Comparison of ENCODE assay signal across 10 cellular contexts in the genomic region with DNA sequence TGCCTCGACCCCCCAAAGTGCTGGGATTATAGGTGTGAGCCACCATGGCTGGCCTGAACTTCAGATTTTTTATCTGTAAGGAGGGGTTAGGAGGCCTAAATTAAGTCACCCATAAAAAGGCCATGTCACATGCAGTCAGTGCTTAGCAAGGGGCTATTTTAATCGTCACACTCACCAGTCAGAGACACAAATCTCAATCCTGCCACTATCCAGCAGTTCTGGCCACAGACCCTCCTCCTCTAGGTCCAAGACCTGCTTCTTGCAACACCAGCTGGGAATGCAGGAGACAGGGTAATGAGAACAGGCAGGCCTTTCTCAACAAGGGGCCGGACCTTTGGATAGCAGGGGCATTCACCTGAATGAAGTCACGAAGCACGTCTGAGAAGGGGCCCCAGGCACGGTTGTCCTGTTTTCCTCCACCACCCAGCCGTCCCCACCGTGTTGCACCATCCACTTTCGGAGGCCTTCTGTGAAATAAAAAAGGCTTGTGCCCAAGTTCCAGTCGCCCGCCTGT. TPM values are rescaled to one million over a fixed set of nuclear protein-coding genes. Genes with fewer than 3 reads are reported as not detected.
DNase-seq lines count a peak whose midpoint lies in the region; ATAC-seq, FAIRE-seq and TF ChIP-seq lines count a peak whose summit lies in the region.
"Had no signal": no experiment of that assay in that cellular context is flagged by ENCODE, and none has a peak within 500 bp of the region (broad histone marks: within the 10 kb centered on the region; RNA-seq: fewer than 3 reads in every experiment).

No MANE protein-coding gene starts in this region.

- CTCF ChIA-PET in HepG2 (lab: Yijun Ruan, JAX; ENCODE audit: low intra/inter-chr PET ratio, low total read pairs): no interaction called here

- H3K9me3 ChIP-seq in HepG2 (ENCODE audit: low read length) (no peaks in the 10 kb centered on the region), thoracic aorta (no peaks in the 10 kb centered on the region)

- peak overlapping the region; percentile 99 for H3K4me2 ChIP-seq in HepG2 (ENCODE audit: low read depth, low read length)

- H3K27ac ChIP-seq in HepG2 (ENCODE audit: extremely low read length, insufficient read depth, low read length) (peak overlapping the region; percentile 56), thoracic aorta (peak overlapping the region in 1 of 2 donors; percentile 66)

- H3K36me3 ChIP-seq in HepG2 (replicated peaks in 1 of 2; ENCODE audit: control insufficient read depth in 1 of 2, insufficient read depth in 2 of 2, low read length in 2 of 2) (no peaks in the 10 kb centered on the region), thoracic aorta (peaks cover 10% of the 10 kb centered on the region)

- H2AFZ ChIP-seq in HepG2 (ENCODE audit: low read length): no peak overlapping the region

- peak; percentile 83 for FAIRE-seq in HepG2 (lab: Jason Lieb, UNC)
- FAIRE-seq: D721Med had no signal

- no peak for TF ChIP-seq CTCF in HepG2 (CRISPR knock-in tag; IDR thresholded peaks at IDR 0.05)
- no peak for TF ChIP-seq CTCF in thoracic aorta (IDR thresholded peaks at IDR 0.05)

- no peaks in the 10 kb centered on the region for H3K9me3 Mint-ChIP-seq in activated T-cell treated with anti-CD3 and anti-CD28 coated beads, Interleukin-2, amount 50 U/mL, for 24 hours

- no peaks in the 10 kb centered on the region; a peak in 1 of 5 replicates for H3K27me3 ChIP-seq in HepG2 (ENCODE audit: control insufficient read depth in 1 of 2, insufficient read depth in 2 of 2, low read length in 2 of 2)
- no peaks in the 10 kb centered on the region for H3K27me3 ChIP-seq in thoracic aorta (replicated peaks; ENCODE audit: insufficient read depth)

- intact Hi-C loops in HepG2 (cut with micrococcal nuclease; ENCODE audit: unreplicated experiment): no loop called here

- H3K36me3 Mint-ChIP-seq in activated T-cell treated with anti-CD3 and anti-CD28 coated beads, Interleukin-2, amount 50 U/mL, for 24 hours (ENCODE audit: low read depth): no peaks in the 10 kb centered on the region

- peaks cover 9% of the 10 kb centered on the region for H3K4me1 Mint-ChIP-seq in activated T-cell treated with anti-CD3 and anti-CD28 coated beads, Interleukin-2, amount 50 U/mL, for 24 hours (ENCODE audit: low read depth)

- WGBS in HepG2 (ENCODE audit: low lambda C conversion rate): 0% methylated on average over 6 of the region's 11 CpGs

- H3K27me3 Mint-ChIP-seq in activated T-cell treated with anti-CD3 and anti-CD28 coated beads, Interleukin-2, amount 50 U/mL, for 24 hours: peaks cover 56% of the 10 kb centered on the region

- H3K4me3 ChIP-seq in HepG2 (replicated peaks in 1 of 3; ENCODE audit: insufficient read depth in 1 of 3, low read depth in 2 of 3, low read length in 3 of 3) (peak overlapping the region; percentile 41 to 68 (median 48)), thoracic aorta (peak overlapping the region; percentile 86)

- H3K9ac ChIP-seq in HepG2 (ENCODE audit: insufficient read depth, low read depth, low read length): peak overlapping the region; percentile 52

- no peak overlapping the region for H3K27ac Mint-ChIP-seq in activated T-cell treated with anti-CD3 and anti-CD28 coated beads, Interleukin-2, amount 50 U/mL, for 24 hours

- no peaks in the 10 kb centered on the region for H3K79me2 ChIP-seq in HepG2 (ENCODE audit: insufficient read depth, low read length)

- TF ChIP-seq RAD21 in HepG2 (CRISPR knock-in tag; IDR thresholded peaks at IDR 0.05): no peak

- peak overlapping the region; percentile 67 for H3K4me3 Mint-ChIP-seq in activated T-cell treated with anti-CD3 and anti-CD28 coated beads, Interleukin-2, amount 50 U/mL, for 24 hours

- DNase-seq in activated T-cell treated with anti-CD3 and anti-CD28 coated beads, Interleukin-2, amount 50 U/mL, for 24 hours: no peak
- no peak for DNase-seq in activated T-cell treated with anti-CD3 and anti-CD28 coated beads, Interleukin-2, amount 50 U/mL, for 48 hours
- DNase-seq in amniotic epithelial cell (ENCODE audit: low read depth): peak; percentile 77
- DNase-seq in HepG2 (ENCODE audit: low spot score): peak; percentile 84
- DNase-seq in thoracic aorta (ENCODE audit: low spot score): no peak
- no peak for DNase-seq in NCI-H446 (lab: John Stamatoyannopoulos, UW)
- DNase-seq in HuH-7 (ENCODE audit: low spot score): no peak

- TSS peak; percentile 77 for BruUV-seq in HepG2 (replicated peaks; lab: Mats Ljungman, UMichigan)

- H3K4me1 ChIP-seq in HepG2 (ENCODE audit: insufficient read depth, low read length): peaks cover 41% of the 10 kb centered on the region
- peaks cover 6 to 18% of the 10 kb centered on the region in 2 donors for H3K4me1 ChIP-seq in thoracic aorta (ENCODE audit: control insufficient read depth in 1 of 2, low read depth in 2 of 2)

- no peak for TF ChIP-seq EP300 in HepG2 (IDR thresholded peaks at IDR 0.05; ENCODE audit: low read depth in 2 of 2, low read length in 2 of 2)
- 0 out of 2 replicates have a peak, but pooled peaks have one; percentile 16 for TF ChIP-seq EP300 in HepG2 (CRISPR knock-in tag; IDR thresholded peaks at IDR 0.05; ENCODE audit: borderline replicate concordance)

- in situ Hi-C loops in HepG2 (cut with HindIII; ENCODE audit: extremely low pct_ligation_motif_present, low pct_unique_long_range_greater_than_20kb): loop anchor here (5.0 kb wide), 1 partner anchor 56 kb away; no protein-coding TSS in a partner anchor

- ATAC-seq in HepG2 (no peak), thoracic aorta (ENCODE audit: insufficient number of reproducible peaks, low FRiP score, low read depth) (no peak), GM18519 (IDR thresholded peaks at IDR 0.05; ENCODE audit: low FRiP score, unreplicated experiment) (no peak)

- POLR2A ChIA-PET in HepG2 (lab: Yijun Ruan, JAX): interaction anchor here (0.6 to 1.0 kb wide), 4 partner anchors 50 to 115 kb away, joined by 3 to 5 read pairs (median 3); a partner anchor contains a TSS

- peak; percentile 36 to 76; a peak in 3 of 4 replicates for TF ChIP-seq POLR2A in HepG2 (IDR thresholded peaks at IDR 0.05; ENCODE audit: insufficient read depth in 1 of 2, low read depth in 2 of 2, low read length in 2 of 2)

- no peaks in the 10 kb centered on the region for H4K20me1 ChIP-seq in HepG2 (ENCODE audit: insufficient read depth, low read length)

RNA-seq across cellular contexts. Expression of a gene that starts 1.4 kb away (rescaled TPM):
- total RNA-seq in HepG2 (2016; rRNA removed; fragmentation: Illumina TruSeq; extraction: Trizol) (0.15 and 0.49 TPM in 2 replicates), thoracic aorta (10 to 100 TPM in 1 of 2 donors, 1 to 10 TPM in 1; 1.5 to 37.6 TPM)
- total RNA-seq in HepG2 (2016; cell fraction: cytosol; rRNA removed; fragmentation: Illumina TruSeq; extraction: Trizol; ENCODE audit: low read depth): 0.20 and 0.26 TPM in 2 replicates
- 0.27 and 0.35 TPM in 2 replicates for total RNA-seq in HepG2 (2016; cell fraction: insoluble cytoplasmic fraction; rRNA removed; fragmentation: Illumina TruSeq; extraction: Trizol)
- 0.17 and 0.34 TPM in 2 replicates for total RNA-seq in HepG2 (2016; cell fraction: membrane; rRNA removed; fragmentation: Illumina TruSeq; extraction: Trizol)
- total RNA-seq in HepG2 (2016; cell fraction: nucleus; rRNA removed; fragmentation: Illumina TruSeq; extraction: Trizol): not detected in 2 replicates
- 2.0 and 2.8 TPM in 2 replicates for polyA plus RNA-seq in HepG2 (2011; rRNA removed)
- polyA plus RNA-seq in HepG2 (2011; cell fraction: cytosol; rRNA removed): 1.7 and 2.8 TPM in 2 replicates
- polyA plus RNA-seq in HepG2 (2011; cell fraction: nucleus; rRNA removed): 1.4 and 1.7 TPM in 2 replicates
- polyA plus RNA-seq in HepG2 (2012): 0.99 and 1.1 TPM in 2 replicates
- polyA plus RNA-seq in HepG2 (2016; cell fraction: cytosol; fragmentation: Illumina TruSeq; extraction: Trizol; ENCODE audit: low read depth): 0.10 TPM in 1 of 2 replicates, not detected in the other
- polyA plus RNA-seq in HepG2 (2016; cell fraction: insoluble cytoplasmic fraction; fragmentation: Illumina TruSeq; extraction: Trizol; ENCODE audit: low read depth): 0.73 and 1.2 TPM in 2 replicates
- 0.48 TPM in 2 replicates for polyA plus RNA-seq in HepG2 (2016; cell fraction: membrane; fragmentation: Illumina TruSeq; extraction: Trizol; ENCODE audit: low read depth)
- 0.53 and 1.7 TPM in 2 replicates for polyA plus RNA-seq in HepG2 (2016; cell fraction: nucleus; fragmentation: Illumina TruSeq; extraction: Trizol; ENCODE audit: insufficient read depth, low read depth)
- 0.23 and 2.3 TPM in 2 replicates for polyA minus RNA-seq in HepG2 (2011; rRNA and poly(A)+ RNA removed; ENCODE audit: low replicate concordance)
- not detected in 2 replicates for polyA minus RNA-seq in HepG2 (2011; cell fraction: cytosol; rRNA and poly(A)+ RNA removed)
- 0.26 and 1.9 TPM in 2 replicates for polyA minus RNA-seq in HepG2 (2011; cell fraction: nucleus; rRNA and poly(A)+ RNA removed)

RNA-seq across cellular contexts. Expression of a gene that starts 53.3 kb away (rescaled TPM):
- total RNA-seq in HepG2 (2016; rRNA removed; fragmentation: Illumina TruSeq; extraction: Trizol): not detected in 2 replicates
- not detected in 2 replicates for total RNA-seq in HepG2 (2016; cell fraction: cytosol; rRNA removed; fragmentation: Illumina TruSeq; extraction: Trizol; ENCODE audit: low read depth)
- not detected in 2 replicates for total RNA-seq in HepG2 (2016; cell fraction: insoluble cytoplasmic fraction; rRNA removed; fragmentation: Illumina TruSeq; extraction: Trizol)
- total RNA-seq in HepG2 (2016; cell fraction: membrane; rRNA removed; fragmentation: Illumina TruSeq; extraction: Trizol): not detected in 2 replicates
- not detected in 2 replicates for total RNA-seq in HepG2 (2016; cell fraction: nucleus; rRNA removed; fragmentation: Illumina TruSeq; extraction: Trizol)
- 0.03 TPM in 1 of 2 replicates, not detected in the other for polyA plus RNA-seq in HepG2 (2011; rRNA removed)
- polyA plus RNA-seq in HepG2 (2011; cell fraction: cytosol; rRNA removed): not detected in 2 replicates
- polyA plus RNA-seq in HepG2 (2011; cell fraction: nucleus; rRNA removed): not detected in 2 replicates
- not detected in 2 replicates for polyA plus RNA-seq in HepG2 (2012)
- polyA plus RNA-seq in HepG2 (2016; cell fraction: cytosol; fragmentation: Illumina TruSeq; extraction: Trizol; ENCODE audit: low read depth): not detected in 2 replicates
- not detected in 2 replicates for polyA plus RNA-seq in HepG2 (2016; cell fraction: insoluble cytoplasmic fraction; fragmentation: Illumina TruSeq; extraction: Trizol; ENCODE audit: low read depth)
- not detected in 2 replicates for polyA plus RNA-seq in HepG2 (2016; cell fraction: membrane; fragmentation: Illumina TruSeq; extraction: Trizol; ENCODE audit: low read depth)
- polyA plus RNA-seq in HepG2 (2016; cell fraction: nucleus; fragmentation: Illumina TruSeq; extraction: Trizol; ENCODE audit: insufficient read depth, low read depth): not detected in 2 replicates
- polyA minus RNA-seq in HepG2 (2011; rRNA and poly(A)+ RNA removed; ENCODE audit: low replicate concordance): not detected in 2 replicates
- polyA minus RNA-seq in HepG2 (2011; cell fraction: cytosol; rRNA and poly(A)+ RNA removed): not detected in 2 replicates
- polyA minus RNA-seq in HepG2 (2011; cell fraction: nucleus; rRNA and poly(A)+ RNA removed): not detected in 2 replicates
- total RNA-seq in thoracic aorta: not detected
- total RNA-seq: dermis microvascular lymphatic vessel endothelial cell had no signal

RNA-seq across cellular contexts. Expression of a gene that starts 55.4 kb away (rescaled TPM):
- total RNA-seq in HepG2 (2016; rRNA removed; fragmentation: Illumina TruSeq; extraction: Trizol) (17.9 and 22.1 TPM in 2 replicates), thoracic aorta (10 to 100 TPM; 29.6 to 31.7 TPM)
- 14.6 and 15.1 TPM in 2 replicates for total RNA-seq in HepG2 (2016; cell fraction: cytosol; rRNA removed; fragmentation: Illumina TruSeq; extraction: Trizol; ENCODE audit: low read depth)
- total RNA-seq in HepG2 (2016; cell fraction: insoluble cytoplasmic fraction; rRNA removed; fragmentation: Illumina TruSeq; extraction: Trizol): 17.1 and 20.8 TPM in 2 replicates
- 19.2 and 21.9 TPM in 2 replicates for total RNA-seq in HepG2 (2016; cell fraction: membrane; rRNA removed; fragmentation: Illumina TruSeq; extraction: Trizol)
- total RNA-seq in HepG2 (2016; cell fraction: nucleus; rRNA removed; fragmentation: Illumina TruSeq; extraction: Trizol): 11.9 and 15.2 TPM in 2 replicates
- polyA plus RNA-seq in HepG2 (2011; rRNA removed): 58.7 and 64.8 TPM in 2 replicates
- 31.8 and 40.9 TPM in 2 replicates for polyA plus RNA-seq in HepG2 (2011; cell fraction: cytosol; rRNA removed)
- polyA plus RNA-seq in HepG2 (2011; cell fraction: nucleus; rRNA removed): 155 and 176 TPM in 2 replicates
- polyA plus RNA-seq in HepG2 (2012): 52.3 and 56.5 TPM in 2 replicates
- 5.2 and 6.0 TPM in 2 replicates for polyA plus RNA-seq in HepG2 (2016; cell fraction: cytosol; fragmentation: Illumina TruSeq; extraction: Trizol; ENCODE audit: low read depth)
- polyA plus RNA-seq in HepG2 (2016; cell fraction: insoluble cytoplasmic fraction; fragmentation: Illumina TruSeq; extraction: Trizol; ENCODE audit: low read depth): 20.8 and 23.0 TPM in 2 replicates
- polyA plus RNA-seq in HepG2 (2016; cell fraction: membrane; fragmentation: Illumina TruSeq; extraction: Trizol; ENCODE audit: low read depth): 11.3 and 11.6 TPM in 2 replicates
- polyA plus RNA-seq in HepG2 (2016; cell fraction: nucleus; fragmentation: Illumina TruSeq; extraction: Trizol; ENCODE audit: insufficient read depth, low read depth): 61.3 and 68.3 TPM in 2 replicates
- polyA minus RNA-seq in HepG2 (2011; rRNA and poly(A)+ RNA removed; ENCODE audit: low replicate concordance): 2.5 and 39.3 TPM in 2 replicates
- polyA minus RNA-seq in HepG2 (2011; cell fraction: cytosol; rRNA and poly(A)+ RNA removed): 13.8 and 18.9 TPM in 2 replicates
- 47.0 and 48.8 TPM in 2 replicates for polyA minus RNA-seq in HepG2 (2011; cell fraction: nucleus; rRNA and poly(A)+ RNA removed)

Comparison
In these comparisons a context has a peak if more than half of its experiments do, and no peak if none do; other contexts are left out.
1. DNase-seq: peak in amniotic epithelial cell (single experiment) and HepG2 (single experiment); none in activated T-cell treated with anti-CD3 and anti-CD28 coated beads, Interleukin-2, amount 50 U/mL, for 24 hours (single experiment), activated T-cell treated with anti-CD3 and anti-CD28 coated beads, Interleukin-2, amount 50 U/mL, for 48 hours (0 of 2), thoracic aorta (single experiment), NCI-H446 (0 of 2) and HuH-7 (single experiment).